3 cellular contexts compared by ENCODE assay signal in genomic region chr1:32298211-32298610, GRCh38. TPM values are rescaled to one million over a fixed set of nuclear protein-coding genes. Genes with fewer than 3 reads are reported as not detected.
"Had no signal": no experiment of that assay in that cellular context is flagged by ENCODE, and none has a peak within 500 bp of the region (broad histone marks: within the 10 kb centered on the region; RNA-seq: fewer than 3 reads in every experiment).

No MANE protein-coding gene starts in this region.

RNA-seq across cellular contexts. Expression of gene LCK, which starts 47.1 kb away (rescaled TPM):
- total RNA-seq: SK-MEL-5 had no signal

RNA-seq across cellular contexts. Expression of gene FAM167B, which starts 51.2 kb away (rescaled TPM):
- total RNA-seq: K562, SJCRH30 had no signal
